In genomic region chr20:5989539-5989938, GRCh38 we compare ENCODE assay signal across 29 cellular contexts. TPM values are rescaled to one million over a fixed set of nuclear protein-coding genes. Genes with fewer than 3 reads are reported as not detected.
A peak's percentile ranks its signal among the peaks of the same experiment; 100 is the strongest.
DNase-seq lines count a peak whose midpoint lies in the region; ATAC-seq, FAIRE-seq and TF ChIP-seq lines count a peak whose summit lies in the region.
"Had no signal": no experiment of that assay in that cellular context is flagged by ENCODE, and none has a peak within 500 bp of the region (broad histone marks: within the 10 kb centered on the region; RNA-seq: fewer than 3 reads in every experiment).

No MANE protein-coding gene starts in this region.

- H3K9me3 ChIP-seq in A549 = no peaks in the 10 kb centered on the region
- H3K9me3 ChIP-seq: HAP-1, lower lobe of right lung, prostate gland, stomach had no signal

- CTCF ChIA-PET in A549 (lab: Yijun Ruan, JAX) = interaction anchor here (1.0 to 1.4 kb wide), 3 partner anchors 8 to 13 kb away, joined by 3 to 6 read pairs (median 4); no protein-coding TSS in a partner anchor

- FAIRE-seq in A549 (lab: Jason Lieb, UNC) (no peak), bronchial epithelial cell (lab: Jason Lieb, UNC) (no peak)
- FAIRE-seq: frontal cortex had no signal

- WGBS in A549 (ENCODE audit: missing lambda C conversion rate) = 92% methylated on average over 1 of the region's 1 CpG

- DNase-seq in A549 (ENCODE audit: low read depth in 1 of 2, low spot score in 1 of 2) (peak; percentile 25 to 29), NAMALWA (ENCODE audit: low spot score) (peak; percentile 33), bronchial epithelial cell (ENCODE audit: low read depth) (no peak), NCI-H187 (lab: John Stamatoyannopoulos, UW) (no peak), NCI-H526 (lab: John Stamatoyannopoulos, UW) (no peak)
- DNase-seq: ACHN; activated CD8-positive, alpha-beta T cell treated with anti-CD3 and anti-CD28 coated beads for 36 hours; amygdala; CD8-positive, alpha-beta T cell; GF-D8; lower lobe of right lung; NCI-H1105 treated with DMSO at 0.1 percent for 48 hours; NCI-H1930; NCI-H510A treated with DMSO at 0.1 percent for 48 hours; NK-92 treated with Interleukin-12 subunit alpha and Interleukin-12 subunit beta, amount 100 ng/mL, for 24 hours; occipital lobe; PC-9; SHP77; stimulated activated CD8-positive, alpha-beta memory T cell treated with anti-CD3 and anti-CD28 coated beads, Interleukin-4, amount 100 ng/mL, for 48 hours; stomach had no signal

- H3K4me3 ChIP-seq in A549 (no peak overlapping the region), bronchial epithelial cell (ENCODE audit: low read depth, low read length) (no peak overlapping the region)
- H3K4me3 ChIP-seq: HAP-1, lower lobe of right lung, PC-9, prostate gland, stomach had no signal

- no peaks in the 10 kb centered on the region for H3K36me3 ChIP-seq in bronchial epithelial cell (ENCODE audit: control insufficient read depth, insufficient read depth, low read length)
- H3K36me3 ChIP-seq: prostate gland had no signal

- H3K4me1 ChIP-seq in A549 = peaks cover 17% of the 10 kb centered on the region
- H3K4me1 ChIP-seq: lower lobe of right lung, prostate gland had no signal

- no peak overlapping the region for H3K4me2 ChIP-seq in A549
- H3K4me2 ChIP-seq: PC-9 had no signal

- ATAC-seq in A549 = peak; percentile 84 to 93
- no peak for ATAC-seq in GM18867 (IDR thresholded peaks at IDR 0.05; ENCODE audit: unreplicated experiment)
- no peak for ATAC-seq in GM21528 (IDR thresholded peaks at IDR 0.05; ENCODE audit: low FRiP score, unreplicated experiment)
- ATAC-seq: activated CD8-positive, alpha-beta T cell treated with anti-CD3 and anti-CD28 coated beads for 36 hours; activated T-helper 17 cell treated with anti-CD3 and anti-CD28 coated beads, Interleukin-2, amount 50 U/mL, for 72 hours; CD8-positive, alpha-beta T cell; lower lobe of right lung; natural killer cell treated with Interleukin-12 subunit alpha and Interleukin-12 subunit beta and Interleukin-15 and Interleukin-18, amount 100 ng/mL, for 72 hours; sciatic nerve had no signal

- H3K27me3 ChIP-seq in bronchial epithelial cell (ENCODE audit: control insufficient read depth, insufficient read depth, low read length) = no peaks in the 10 kb centered on the region
- H3K27me3 ChIP-seq: stomach had no signal

- no peak for TF ChIP-seq POLR2A in A549 (IDR thresholded peaks at IDR 0.05; ENCODE audit: low read length)

- TF ChIP-seq EP300 in A549 (IDR thresholded peaks at IDR 0.05) = no peak

- no peak overlapping the region for H3K27ac ChIP-seq in A549
- H3K27ac ChIP-seq: lower lobe of right lung, PC-9, prostate gland, stomach had no signal

- 0 out of 3 replicates have a peak, but pooled peaks have one; percentile 9 for TF ChIP-seq CTCF in A549 (IDR thresholded peaks at IDR 0.05)
- peak; percentile 19 for TF ChIP-seq CTCF in GM12873 (IDR thresholded peaks at IDR 0.05; ENCODE audit: insufficient read depth, low read depth, low read length, missing control alignments)
- peak; percentile 18 for TF ChIP-seq CTCF in bronchial epithelial cell (IDR thresholded peaks at IDR 0.05; ENCODE audit: insufficient read depth, low read length, severe bottlenecking)

- TF ChIP-seq RAD21 in A549 (conservative IDR thresholded peaks at IDR 0.05 in 1 of 2, IDR thresholded peaks at IDR 0.05 in 1 of 2) = no peak

- POLR2A ChIA-PET in A549 (lab: Yijun Ruan, JAX) = interaction anchor here (0.7 kb wide), 1 partner anchor 525 kb away, joined by 3 read pairs; no protein-coding TSS in a partner anchor

TF ChIP-seq in A549, 52 proteins besides CTCF, POLR2A, EP300 and RAD21:
- TF ChIP-seq REST (IDR thresholded peaks at IDR 0.05) (no peak), CHD4 (IDR thresholded peaks at IDR 0.05; ENCODE audit: borderline replicate concordance) (no peak)

RNA-seq across cellular contexts. Expression of gene CRLS1, which starts 16.4 kb away (rescaled TPM):
- polyA plus RNA-seq in A549 (2011; rRNA removed) (129 and 150 TPM in 2 replicates), A549 (2017; fragmentation: RNase III; extraction: RNeasy Plus Mini Kit Qiagen cat#74134 plus additional on column Dnase treatment) (54.8 to 61.0 TPM (median 56.1 TPM) in 3 replicates)
- 41.0 and 50.9 TPM in 2 replicates for polyA plus RNA-seq in A549 (2012; cell fraction: cytosol; rRNA removed)
- polyA plus RNA-seq in A549 (2012; cell fraction: nucleus; rRNA removed) = 22.7 and 33.0 TPM in 2 replicates
- polyA minus RNA-seq in A549 (2011; rRNA and poly(A)+ RNA removed) = 37.6 and 52.7 TPM in 2 replicates
- total RNA-seq in bronchial epithelial cell = 21.9 and 38.4 TPM in 2 replicates

RNA-seq across cellular contexts. Expression of gene MCM8, which starts 39.1 kb away (rescaled TPM):
- polyA plus RNA-seq in A549 (2011; rRNA removed) (29.5 and 36.1 TPM in 2 replicates), A549 (2017; fragmentation: RNase III; extraction: RNeasy Plus Mini Kit Qiagen cat#74134 plus additional on column Dnase treatment) (33.9 to 35.3 TPM (median 34.9 TPM) in 3 replicates)
- 10.7 and 12.4 TPM in 2 replicates for polyA plus RNA-seq in A549 (2012; cell fraction: cytosol; rRNA removed)
- 4.1 and 7.4 TPM in 2 replicates for polyA plus RNA-seq in A549 (2012; cell fraction: nucleus; rRNA removed)
- polyA minus RNA-seq in A549 (2011; rRNA and poly(A)+ RNA removed) = 13.1 and 14.1 TPM in 2 replicates
- 2.1 and 2.2 TPM in 2 replicates for total RNA-seq in bronchial epithelial cell

RNA-seq across cellular contexts. Expression of gene TRMT6, which starts 39.2 kb away (rescaled TPM):
- 30.8 and 43.1 TPM in 2 replicates for polyA plus RNA-seq in A549 (2011; rRNA removed)
- 17.4 and 18.8 TPM in 2 replicates for polyA plus RNA-seq in A549 (2012; cell fraction: cytosol; rRNA removed)
- 9.2 and 13.0 TPM in 2 replicates for polyA plus RNA-seq in A549 (2012; cell fraction: nucleus; rRNA removed)
- polyA plus RNA-seq in A549 (2017; fragmentation: RNase III; extraction: RNeasy Plus Mini Kit Qiagen cat#74134 plus additional on column Dnase treatment) = 37.4 to 40.0 TPM (median 38.5 TPM) in 3 replicates
- 6.8 and 7.5 TPM in 2 replicates for polyA minus RNA-seq in A549 (2011; rRNA and poly(A)+ RNA removed)
- 15.8 and 18.4 TPM in 2 replicates for total RNA-seq in bronchial epithelial cell

Comparison
In these comparisons a context has a peak if more than half of its experiments do, and no peak if none do; other contexts are left out.
1. ATAC-seq: peak in A549 (2 of 2); none in GM18867 (single experiment) and GM21528 (single experiment).
2. DNase-seq: peak in A549 (2 of 2) and NAMALWA (single experiment); none in bronchial epithelial cell (single experiment), NCI-H187 (0 of 2) and NCI-H526 (0 of 2).
3. Peak in every context shown above with its lines, with median percentiles within 50 percentile points of each other: CTCF ChIP-seq.